ENCODE assay signal across 8 cellular contexts in genomic region chr12:43806737-43807072, GRCh38. TPM values are rescaled to one million over a fixed set of nuclear protein-coding genes. Genes with fewer than 3 reads are reported as not detected.
DNase-seq lines count a peak whose midpoint lies in the region; ATAC-seq and TF ChIP-seq lines count a peak whose summit lies in the region.

No MANE protein-coding gene starts in this region.

- WGBS in mesodermal cell (ENCODE audit: insufficient coverage in 2 of 2), 2 experiments: 8% methylated on average over 2 of the region's 3 CpGs; no CpG with 5 or more reads in 1 of the 2 experiments

- H3K36me3 ChIP-seq in HEK293 (ENCODE audit: control insufficient read depth in 2 of 2, insufficient read depth in 1 of 2, low read length in 2 of 2): peaks cover 11 to 20% of the 10 kb centered on the region in 2 experiments
- H3K36me3 ChIP-seq in mesodermal cell (ENCODE audit: control insufficient read depth, insufficient read depth, low read length): peaks cover 12% of the 10 kb centered on the region

- ATAC-seq in HG03095 (IDR thresholded peaks at IDR 0.05; ENCODE audit: unreplicated experiment) (no peak), HG02571 (IDR thresholded peaks at IDR 0.05; ENCODE audit: unreplicated experiment) (no peak)

- TF ChIP-seq CTCF in HEK293 (tag by site-specific recombination; IDR thresholded peaks at IDR 0.05) (no peak), brain (conservative IDR thresholded peaks at IDR 0.05) (no peak), GM20000 (IDR thresholded peaks at IDR 0.05; ENCODE audit: extremely low read depth, missing control alignments) (no peak)

- CTCF ChIA-PET in HEK293 (lab: Yijun Ruan, JAX): interaction anchor here (0.8 kb wide), 1 partner anchor 30 kb away, joined by 4 read pairs; no protein-coding TSS in a partner anchor

- no peaks in the 10 kb centered on the region for H3K9me3 Mint-ChIP-seq in brain

- H3K36me3 Mint-ChIP-seq in brain: peaks cover 12% of the 10 kb centered on the region

- H3K4me1 ChIP-seq in HEK293 (ENCODE audit: control insufficient read depth, insufficient read depth, low read length) (peaks cover 4% of the 10 kb centered on the region), mesodermal cell (ENCODE audit: control insufficient read depth, insufficient read depth, low read length, poor library complexity, severe bottlenecking) (no peaks in the 10 kb centered on the region)

- no peaks in the 10 kb centered on the region for H3K9me3 ChIP-seq in HEK293 (ENCODE audit: control insufficient read depth, insufficient read depth, low read depth, low read length)
- no peaks in the 10 kb centered on the region for H3K9me3 ChIP-seq in mesodermal cell (ENCODE audit: control insufficient read depth, low read length)

- peak overlapping the region; percentile 89 for H3K27ac ChIP-seq in HEK293 (ENCODE audit: extremely low read depth, low read depth, low read length)
- peak overlapping the region; percentile 96 for H3K27ac ChIP-seq in mesodermal cell (ENCODE audit: low read depth, low read length, severe bottlenecking)

- H3K27ac Mint-ChIP-seq in brain: peak overlapping the region; percentile 98 to 100 (median 100)

- POLR2A ChIA-PET in HEK293 (lab: Yijun Ruan, JAX): interaction anchor here (0.6 to 2.7 kb wide), 6 partner anchors 11 to 77 kb away, joined by 3 to 19 read pairs (median 4); partner anchors contain the start of gene TMEM117

- H3K4me3 ChIP-seq in HEK293 (ENCODE audit: low read depth, low read length) (peak overlapping the region; percentile 93), mesodermal cell (ENCODE audit: extremely low read depth, insufficient read depth, low read length, poor library complexity, severe bottlenecking) (peak overlapping the region; percentile 77)

- peak; percentile 8 for DNase-seq in A172 (ENCODE audit: low spot score)
- DNase-seq in MV-4-11 (lab: John Stamatoyannopoulos, UW): no peak
- DNase-seq in GM20000 (ENCODE audit: low spot score): no peak

- peaks cover 40% of the 10 kb centered on the region for H3K4me1 Mint-ChIP-seq in brain

- H3K4me3 Mint-ChIP-seq in brain: peak overlapping the region; percentile 96 to 100 (median 99)

- no peaks in the 10 kb centered on the region for H3K27me3 Mint-ChIP-seq in brain

TF ChIP-seq in HEK293, 187 proteins besides CTCF, POLR2A, EP300 and RAD21 (continues in another document):
- TF ChIP-seq ZNF76 (tag by site-specific recombination; IDR thresholded peaks at IDR 0.05; ENCODE audit: borderline replicate concordance, low read depth): no peak
- no peak for TF ChIP-seq ZIC2 (tag by site-specific recombination; IDR thresholded peaks at IDR 0.05)
- TF ChIP-seq ZNF157 (tag by site-specific recombination; IDR thresholded peaks at IDR 0.05): no peak
- TF ChIP-seq GLI4 (tag by site-specific recombination; IDR thresholded peaks at IDR 0.05): no peak
- peak; percentile 88 for TF ChIP-seq PRDM10 (tag by site-specific recombination; IDR thresholded peaks at IDR 0.05)
- peak; percentile 91 for TF ChIP-seq ZBTB17 (tag by site-specific recombination; IDR thresholded peaks at IDR 0.05)
- TF ChIP-seq GLI2 (tag by site-specific recombination; IDR thresholded peaks at IDR 0.05; ENCODE audit: borderline replicate concordance, low read depth): no peak
- TF ChIP-seq EGR2 (tag by site-specific recombination; IDR thresholded peaks at IDR 0.05; ENCODE audit: low read depth): no peak
- TF ChIP-seq ZNF155 (tag by site-specific recombination; IDR thresholded peaks at IDR 0.05): no peak
- no peak for TF ChIP-seq ZBTB21 (tag by site-specific recombination; IDR thresholded peaks at IDR 0.05)
- no peak for TF ChIP-seq ZNF658 (tag by site-specific recombination; IDR thresholded peaks at IDR 0.05)
- TF ChIP-seq KLF17 (tag by site-specific recombination; IDR thresholded peaks at IDR 0.05): no peak
- no peak for TF ChIP-seq ZNF549 (tag by site-specific recombination; IDR thresholded peaks at IDR 0.05)
- TF ChIP-seq ZXDB (tag by site-specific recombination; IDR thresholded peaks at IDR 0.05): no peak
- TF ChIP-seq ZBTB7A (tag by site-specific recombination; IDR thresholded peaks at IDR 0.05; ENCODE audit: low read depth): no peak
- TF ChIP-seq ZNF510 (tag by site-specific recombination; IDR thresholded peaks at IDR 0.05; ENCODE audit: insufficient replicate concordance): no peak
- TF ChIP-seq ZNF132 (tag by site-specific recombination; IDR thresholded peaks at IDR 0.05; ENCODE audit: borderline replicate concordance): no peak
- no peak for TF ChIP-seq FEZF1 (tag by site-specific recombination; IDR thresholded peaks at IDR 0.05)
- TF ChIP-seq ZNF311 (tag by site-specific recombination; IDR thresholded peaks at IDR 0.05; ENCODE audit: borderline replicate concordance): no peak
- no peak for TF ChIP-seq ZNF184 (tag by site-specific recombination; IDR thresholded peaks at IDR 0.05)
- no peak for TF ChIP-seq ELK4 (IDR thresholded peaks at IDR 0.05; ENCODE audit: borderline replicate concordance, low read depth, low read length)
- no peak for TF ChIP-seq ZNF670 (tag by site-specific recombination; IDR thresholded peaks at IDR 0.05; ENCODE audit: low read depth)

RNA-seq across cellular contexts. Expression of gene TWF1, which starts 0.6 kb away (rescaled TPM):
- total RNA-seq in A172 (2014; rRNA removed; shearing (Covaris generic)): 162 and 201 TPM in 2 replicates
- 11.3 TPM for polyA plus RNA-seq in brain (ENCODE audit: insufficient read depth, low read depth, low replicate concordance)
- polyA plus RNA-seq in mesodermal cell (2013, experiment 1 of 2): 62.7 TPM
- polyA plus RNA-seq in mesodermal cell (2013, experiment 2 of 2): 75.6 TPM

RNA-seq across cellular contexts. Expression of gene TMEM117, which starts 29.2 kb away (rescaled TPM):
- total RNA-seq in A172 (2014; rRNA removed; shearing (Covaris generic)): 9.1 and 12.2 TPM in 2 replicates
- 1.7 TPM for polyA plus RNA-seq in brain (ENCODE audit: insufficient read depth, low read depth, low replicate concordance)
- polyA plus RNA-seq in mesodermal cell (2013, experiment 1 of 2): 5.0 TPM
- polyA plus RNA-seq in mesodermal cell (2013, experiment 2 of 2): 4.2 TPM

RNA-seq across cellular contexts. Expression of gene IRAK4, which starts 48.0 kb away (rescaled TPM):
- total RNA-seq in A172 (2014; rRNA removed; shearing (Covaris generic)): 13.9 and 16.8 TPM in 2 replicates
- 5.2 TPM for polyA plus RNA-seq in brain (ENCODE audit: insufficient read depth, low read depth, low replicate concordance)
- polyA plus RNA-seq in mesodermal cell (2013, experiment 1 of 2): 10.2 TPM
- polyA plus RNA-seq in mesodermal cell (2013, experiment 2 of 2): 12.1 TPM

RNA-seq across cellular contexts. Expression of gene PUS7L, which starts 48.1 kb away (rescaled TPM):
- 17.2 and 24.7 TPM in 2 replicates for total RNA-seq in A172 (2014; rRNA removed; shearing (Covaris generic))
- 0.61 TPM for polyA plus RNA-seq in brain (ENCODE audit: insufficient read depth, low read depth, low replicate concordance)
- polyA plus RNA-seq in mesodermal cell (2013, experiment 1 of 2): 6.5 TPM
- 8.0 TPM for polyA plus RNA-seq in mesodermal cell (2013, experiment 2 of 2)
